Comparison of ENCODE assay signal across 9 cellular contexts in the genomic region with DNA sequence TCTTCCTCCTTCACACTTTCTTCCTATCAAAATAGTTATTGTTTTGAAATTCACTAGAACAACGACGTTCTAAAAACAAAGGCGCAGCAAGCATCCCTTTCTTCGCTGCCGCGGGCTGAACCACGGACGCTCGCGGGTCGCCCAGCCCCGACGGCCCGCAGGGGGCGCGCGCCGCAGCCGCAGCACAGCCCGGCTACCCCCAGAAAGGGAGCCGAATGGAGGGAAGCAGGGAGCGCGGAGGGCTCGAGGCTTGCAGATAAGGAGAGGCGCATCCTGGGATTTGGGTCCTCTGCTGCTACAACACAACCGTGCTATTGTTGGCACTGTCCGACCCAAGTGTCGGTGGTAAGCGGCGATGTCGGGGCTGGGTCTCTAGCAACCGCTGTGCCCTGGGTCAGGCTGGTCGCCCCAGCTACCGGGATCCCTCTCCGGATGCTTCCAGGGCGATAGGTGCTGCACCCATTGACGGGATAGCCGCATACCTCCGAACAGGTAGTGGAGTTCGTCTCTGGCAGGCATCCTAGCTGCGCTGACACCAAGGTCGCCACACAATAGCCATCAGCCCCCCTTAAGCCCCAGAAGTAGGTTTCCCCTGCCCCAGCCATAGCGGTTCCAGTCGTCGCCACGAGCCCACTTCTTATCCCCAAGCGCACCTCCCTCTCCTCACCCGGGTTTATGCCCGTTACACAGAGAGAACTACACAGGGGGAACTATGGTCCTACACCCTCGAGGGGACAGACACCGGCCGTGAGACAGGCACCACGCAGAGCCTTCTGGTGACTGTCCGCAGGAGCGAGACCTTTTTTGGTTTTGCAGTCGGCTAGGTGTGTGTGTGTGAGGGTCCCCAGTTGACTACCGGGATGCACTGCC.
DNase-seq lines count a peak whose midpoint lies in the region; ATAC-seq and TF ChIP-seq lines count a peak whose summit lies in the region.
"Had no signal": no experiment of that assay in that cellular context is flagged by ENCODE, and none has a peak within 500 bp of the region (broad histone marks: within the 10 kb centered on the region; RNA-seq: fewer than 3 reads in every experiment).

No MANE protein-coding gene starts in this region.

- peak overlapping the region; percentile 42; the same call in 1 of the 2 replicates for H3K9ac ChIP-seq in ES-I3 (ENCODE audit: low read depth, low read length)

- H3K27me3 Mint-ChIP-seq in nephron (ENCODE audit: low read depth) = peaks cover 100% of the 10 kb centered on the region

- no peaks in the 10 kb centered on the region for H3K9me3 ChIP-seq in ES-I3 (ENCODE audit: control insufficient read depth, insufficient read depth, low read length)

- H3K4me1 Mint-ChIP-seq in nephron = peaks cover 25% of the 10 kb centered on the region

- TF ChIP-seq CTCF in coronary artery (IDR thresholded peaks at IDR 0.05) (no peak), nephron (IDR thresholded peaks at IDR 0.05; ENCODE audit: unreplicated experiment in 3 of 3) (peak; percentile 68 to 77 (median 73))

- H3K36me3 Mint-ChIP-seq in nephron (ENCODE audit: low read depth) = no peaks in the 10 kb centered on the region

- H3K9me3 Mint-ChIP-seq in nephron = no peaks in the 10 kb centered on the region

- H3K36me3 ChIP-seq in ES-I3 (ENCODE audit: insufficient read depth, low read length) = no peaks in the 10 kb centered on the region

- H3K4me3 Mint-ChIP-seq in nephron = peak overlapping the region; percentile 34 to 72 (median 71)

- H3K4me3 ChIP-seq in coronary artery = peak overlapping the region; percentile 29

- H3K4me1 ChIP-seq in ES-I3 (ENCODE audit: insufficient read depth, low read length) = peaks cover 5% of the 10 kb centered on the region; the same call in 1 of the 2 replicates

- no peak overlapping the region for H3K27ac Mint-ChIP-seq in nephron

- ATAC-seq in GM21367 (IDR thresholded peaks at IDR 0.05; ENCODE audit: unreplicated experiment) = no peak

- peak; percentile 6 for DNase-seq in NCI-H1048 (lab: John Stamatoyannopoulos, UW)
- no peak for DNase-seq in coronary artery (ENCODE audit: low spot score)
- DNase-seq in cerebellar nuclear complex (lab: John Stamatoyannopoulos, UW) = no peak
- no peak for DNase-seq in UCSD-AML1 (lab: John Stamatoyannopoulos, UW; ENCODE audit: unreplicated experiment)
- DNase-seq in NCI-H187 treated with DMSO at 0.1 percent for 48 hours (lab: John Stamatoyannopoulos, UW) = no peak
- DNase-seq: left cardiac atrium had no signal

- no peak overlapping the region for H3K27ac ChIP-seq in coronary artery
